In the genomic region with DNA sequence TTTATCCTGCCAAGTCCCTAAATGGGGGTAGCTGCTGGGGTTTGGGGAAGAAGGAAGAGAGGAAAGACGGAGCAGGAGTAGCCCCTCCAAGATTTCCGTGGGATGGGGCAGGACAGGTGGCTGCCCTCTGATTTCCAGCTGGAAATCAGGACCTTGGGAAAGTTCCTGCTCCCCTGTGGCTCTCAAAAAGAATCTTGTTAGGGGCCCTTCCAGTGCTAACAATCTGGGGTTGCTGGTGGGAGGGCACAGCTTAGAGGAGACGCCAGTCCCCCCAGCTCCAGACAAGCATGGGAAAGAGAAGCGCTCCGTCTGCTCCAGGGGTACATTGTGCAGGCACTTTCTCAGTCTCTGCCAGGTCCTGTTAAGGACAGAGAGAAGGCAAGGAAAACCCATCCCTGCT, we compare ENCODE assay signal across 1 cellular context.
TF ChIP-seq lines count a peak whose summit lies in the region.

No MANE protein-coding gene starts in this region.

TF ChIP-seq in H1, 55 proteins besides CTCF, POLR2A, EP300 and RAD21:
- no peak for TF ChIP-seq NANOG (IDR thresholded peaks at IDR 0.05; ENCODE audit: insufficient read depth, low read depth, low read length, poor library complexity, severe bottlenecking)
- TF ChIP-seq CHD2 (IDR thresholded peaks at IDR 0.05; ENCODE audit: low read length) = no peak
- TF ChIP-seq SUZ12 (IDR thresholded peaks at IDR 0.05; ENCODE audit: low read length) = peak; percentile 37; the same call in 1 of the 2 replicates
TF ChIP-seq in H1: peak in this region for 1.
